Comparison of ENCODE assay signal across 16 cellular contexts in genomic region chr7:144348625-144349024, GRCh38. TPM values are rescaled to one million over a fixed set of nuclear protein-coding genes. Genes with fewer than 3 reads are reported as not detected.
DNase-seq lines count a peak whose midpoint lies in the region; ATAC-seq and FAIRE-seq lines count a peak whose summit lies in the region.
"Not testable (repeated sequence)": the region's sequence is repeated elsewhere in the genome, so short reads cannot be mapped to it uniquely, and the experiment has no call there.
"Had no signal": no experiment of that assay in that cellular context is flagged by ENCODE, and none has a peak within 500 bp of the region (broad histone marks: within the 10 kb centered on the region; RNA-seq: fewer than 3 reads in every experiment).

No MANE protein-coding gene starts in this region.

- DNase-seq in GM19239 (ENCODE audit: insufficient read length, low spot score); activated T-cell treated with anti-CD3 and anti-CD28 coated beads, Interleukin-2, amount 50 U/mL, for 72 hours; stimulated activated naive B cell treated with anti-CD40 and anti-IgM and Interleukin-4, amounts not matched to agents 10 μg/mL and 1 μg/mL and 100 μg/mL, for 72 hours: not testable (repeated sequence)

- peak; percentile 34 for ATAC-seq in GM18502 (IDR thresholded peaks at IDR 0.05; ENCODE audit: poor library complexity, unreplicated experiment)
- ATAC-seq in GM21447 (IDR thresholded peaks at IDR 0.05; ENCODE audit: unreplicated experiment): peak; percentile 29
- peak; percentile 73 for ATAC-seq in HG02610 (IDR thresholded peaks at IDR 0.05; ENCODE audit: unreplicated experiment)
- peak; percentile 36 for ATAC-seq in HG03039 (IDR thresholded peaks at IDR 0.05; ENCODE audit: unreplicated experiment)
- peak; percentile 37 for ATAC-seq in HG03442 (IDR thresholded peaks at IDR 0.05; ENCODE audit: unreplicated experiment)
- peak; percentile 92 to 94 for ATAC-seq in activated T-cell treated with anti-CD3 and anti-CD28 coated beads, Interleukin-2, amount 50 U/mL, for 72 hours (replicated peaks in 1 of 2)
- ATAC-seq in stimulated activated naive B cell treated with anti-CD40 and anti-IgM and Interleukin-4, amounts not matched to agents 10 μg/mL and 1 μg/mL and 100 μg/mL, for 72 hours (replicated peaks): peak; percentile 41 to 51

- not testable (repeated sequence) for H3K36me3 Mint-ChIP-seq in activated T-cell treated with anti-CD3 and anti-CD28 coated beads, Interleukin-2, amount 50 U/mL, for 72 hours (ENCODE audit: insufficient read depth in 2 of 2); stimulated activated naive B cell treated with anti-CD40 and anti-IgM and Interleukin-4, amounts not matched to agents 10 μg/mL and 1 μg/mL and 100 μg/mL, for 72 hours

- H3K27me3 Mint-ChIP-seq in activated T-cell treated with anti-CD3 and anti-CD28 coated beads, Interleukin-2, amount 50 U/mL, for 72 hours (ENCODE audit: low read depth); stimulated activated naive B cell treated with anti-CD40 and anti-IgM and Interleukin-4, amounts not matched to agents 10 μg/mL and 1 μg/mL and 100 μg/mL, for 72 hours: not testable (repeated sequence)

- not testable (repeated sequence) for H3K4me3 Mint-ChIP-seq in activated T-cell treated with anti-CD3 and anti-CD28 coated beads, Interleukin-2, amount 50 U/mL, for 72 hours; stimulated activated naive B cell treated with anti-CD40 and anti-IgM and Interleukin-4, amounts not matched to agents 10 μg/mL and 1 μg/mL and 100 μg/mL, for 72 hours

- H3K4me1 Mint-ChIP-seq in activated T-cell treated with anti-CD3 and anti-CD28 coated beads, Interleukin-2, amount 50 U/mL, for 72 hours (ENCODE audit: low read depth); stimulated activated naive B cell treated with anti-CD40 and anti-IgM and Interleukin-4, amounts not matched to agents 10 μg/mL and 1 μg/mL and 100 μg/mL, for 72 hours: not testable (repeated sequence)

- FAIRE-seq in GM19239 (lab: Jason Lieb, UNC): peak; percentile 26

- H3K27ac Mint-ChIP-seq in activated T-cell treated with anti-CD3 and anti-CD28 coated beads, Interleukin-2, amount 50 U/mL, for 72 hours; stimulated activated naive B cell treated with anti-CD40 and anti-IgM and Interleukin-4, amounts not matched to agents 10 μg/mL and 1 μg/mL and 100 μg/mL, for 72 hours: not testable (repeated sequence)

- H3K9me3 Mint-ChIP-seq in activated T-cell treated with anti-CD3 and anti-CD28 coated beads, Interleukin-2, amount 50 U/mL, for 72 hours; stimulated activated naive B cell treated with anti-CD40 and anti-IgM and Interleukin-4, amounts not matched to agents 10 μg/mL and 1 μg/mL and 100 μg/mL, for 72 hours: not testable (repeated sequence)

RNA-seq across cellular contexts. Expression of gene ARHGEF5, which starts 6.6 kb away (rescaled TPM):
- total RNA-seq in activated T-cell treated with anti-CD3 and anti-CD28 coated beads, Interleukin-2, amount 50 U/mL, for 72 hours: 10 to 100 TPM; 13.4 to 16.8 TPM
- total RNA-seq: HFFc6 had no signal

RNA-seq across cellular contexts. Expression of gene OR2A1, which starts 36.4 kb away (rescaled TPM):
- not detected for total RNA-seq in activated T-cell treated with anti-CD3 and anti-CD28 coated beads, Interleukin-2, amount 50 U/mL, for 72 hours
- total RNA-seq: endodermal cell, esophagus mucosa, HFFc6, left ventricle myocardium superior had no signal

RNA-seq across cellular contexts. Expression of gene NOBOX, which starts 54.9 kb away (rescaled TPM):
- not detected for total RNA-seq in activated T-cell treated with anti-CD3 and anti-CD28 coated beads, Interleukin-2, amount 50 U/mL, for 72 hours
- total RNA-seq: endodermal cell, esophagus mucosa, HFFc6, left ventricle myocardium superior, PC-3, progenitor cell of endocrine pancreas, right lobe of liver, upper lobe of left lung had no signal

Comparison
In these comparisons a context has a peak if more than half of its experiments do, and no peak if none do; other contexts are left out.
1. ATAC-seq: peak in every context shown above with its lines; median percentile 93 in activated T-cell treated with anti-CD3 and anti-CD28 coated beads, Interleukin-2, amount 50 U/mL, for 72 hours; 73 in HG02610; 46 in stimulated activated naive B cell treated with anti-CD40 and anti-IgM and Interleukin-4, amounts not matched to agents 10 μg/mL and 1 μg/mL and 100 μg/mL, for 72 hours; 37 in HG03442; 36 in HG03039; 34 in GM18502; 29 in GM21447.